10 cellular contexts compared by ENCODE assay signal in the genomic region with DNA sequence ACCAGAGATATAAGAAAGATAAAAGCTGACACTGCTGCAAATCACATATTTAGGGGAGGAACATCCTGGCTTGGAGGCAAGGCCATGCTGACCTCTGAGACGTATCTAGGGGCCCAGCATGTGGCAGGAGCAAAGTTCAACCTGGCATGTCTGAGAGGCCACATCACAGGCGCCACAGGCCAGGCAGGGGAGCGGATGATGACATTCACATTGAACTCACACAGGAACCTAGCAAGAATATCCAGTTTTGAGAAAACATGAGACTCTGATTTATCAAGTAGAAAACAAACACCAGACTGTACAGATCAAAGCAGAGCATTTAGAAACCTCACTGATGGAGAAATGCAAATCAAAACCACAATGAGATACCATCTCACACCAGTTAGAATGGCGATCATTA.
DNase-seq lines count a peak whose midpoint lies in the region; ATAC-seq and TF ChIP-seq lines count a peak whose summit lies in the region.
"Had no signal": no experiment of that assay in that cellular context is flagged by ENCODE, and none has a peak within 500 bp of the region (broad histone marks: within the 10 kb centered on the region; RNA-seq: fewer than 3 reads in every experiment).

No MANE protein-coding gene starts in this region.

- H3K9me3 ChIP-seq in liver (ENCODE audit: control insufficient read depth in 4 of 4, low read length in 3 of 4) = no peaks in the 10 kb centered on the region

- peak; percentile 70 for ATAC-seq in GM18867 (IDR thresholded peaks at IDR 0.05; ENCODE audit: unreplicated experiment)
- peak; percentile 83 for ATAC-seq in HG02642 (IDR thresholded peaks at IDR 0.05; ENCODE audit: poor library complexity, unreplicated experiment)
- ATAC-seq in stimulated activated naive CD8-positive, alpha-beta T cell treated with anti-CD3 and anti-CD28 coated beads, Interleukin-15, Interleukin-2, amounts not matched to agents 100 U/mL and 50 U/mL, for 24 hours = no peak

- 27% methylated on average over 4 of the region's 4 CpGs for WGBS in liver

- H3K9ac ChIP-seq in liver (ENCODE audit: low read depth in 1 of 2, low read length in 2 of 2) = no peak overlapping the region

- H3K27ac ChIP-seq in liver (ENCODE audit: low read depth in 1 of 2, low read length in 2 of 2) = peak overlapping the region; percentile 45 to 54

- TF ChIP-seq RAD21 in liver (IDR thresholded peaks at IDR 0.05) = peak in 1 of 2 donors; percentile 31

- no peak for TF ChIP-seq CTCF in liver (IDR thresholded peaks at IDR 0.05; ENCODE audit: low read depth, low read length, missing input control)
- TF ChIP-seq CTCF in GM13976 (IDR thresholded peaks at IDR 0.05; ENCODE audit: borderline replicate concordance, control extremely low read depth, extremely low read depth, insufficient read depth, missing control alignments) = no peak

- peak; percentile 7 for DNase-seq in HuH-7.5 (ENCODE audit: low spot score)
- DNase-seq in iPS-NIHi7 (ENCODE audit: extremely low spot score) = no peak
- no peak for DNase-seq in GM13976 (ENCODE audit: low spot score)
- DNase-seq in stimulated activated naive CD4-positive, alpha-beta T cell treated with Interleukin-2 at 50 U/mL for 16 hours (lab: John Stamatoyannopoulos, UW) = no peak
- DNase-seq in stimulated activated naive CD8-positive, alpha-beta T cell treated with anti-CD3 and anti-CD28 coated beads, Interleukin-15, Interleukin-2, amounts not matched to agents 100 U/mL and 50 U/mL, for 24 hours = no peak
- DNase-seq: effector CD4-positive, alpha-beta T cell; NCI-H82 had no signal

- in situ Hi-C loops in GM13976 (cut with MboI; ENCODE audit: low sequenced_read_pairs, unreplicated experiment) = no loop called here

- no peaks in the 10 kb centered on the region for H3K36me3 ChIP-seq in liver (ENCODE audit: control insufficient read depth in 4 of 4, insufficient read depth in 3 of 4, low read depth in 1 of 4, low read length in 3 of 4)

- H3K4me3 ChIP-seq in liver (ENCODE audit: low read depth in 1 of 3, low read length in 3 of 3) = no peak overlapping the region

- H3K4me1 ChIP-seq in liver (ENCODE audit: control insufficient read depth in 4 of 4, insufficient read depth in 4 of 4, low read length in 3 of 4) = peaks cover 10 to 35% (median 25%) of the 10 kb centered on the region in 4 donors

- no peaks in the 10 kb centered on the region for H3K27me3 ChIP-seq in liver (ENCODE audit: control insufficient read depth in 4 of 4, insufficient read depth in 4 of 4, low read length in 3 of 4)

TF ChIP-seq in liver, 16 proteins besides CTCF, POLR2A, EP300 and RAD21:
- TF ChIP-seq HNF4A (conservative IDR thresholded peaks at IDR 0.05) = peak; percentile 94 to 95
- TF ChIP-seq, protein P1, sequence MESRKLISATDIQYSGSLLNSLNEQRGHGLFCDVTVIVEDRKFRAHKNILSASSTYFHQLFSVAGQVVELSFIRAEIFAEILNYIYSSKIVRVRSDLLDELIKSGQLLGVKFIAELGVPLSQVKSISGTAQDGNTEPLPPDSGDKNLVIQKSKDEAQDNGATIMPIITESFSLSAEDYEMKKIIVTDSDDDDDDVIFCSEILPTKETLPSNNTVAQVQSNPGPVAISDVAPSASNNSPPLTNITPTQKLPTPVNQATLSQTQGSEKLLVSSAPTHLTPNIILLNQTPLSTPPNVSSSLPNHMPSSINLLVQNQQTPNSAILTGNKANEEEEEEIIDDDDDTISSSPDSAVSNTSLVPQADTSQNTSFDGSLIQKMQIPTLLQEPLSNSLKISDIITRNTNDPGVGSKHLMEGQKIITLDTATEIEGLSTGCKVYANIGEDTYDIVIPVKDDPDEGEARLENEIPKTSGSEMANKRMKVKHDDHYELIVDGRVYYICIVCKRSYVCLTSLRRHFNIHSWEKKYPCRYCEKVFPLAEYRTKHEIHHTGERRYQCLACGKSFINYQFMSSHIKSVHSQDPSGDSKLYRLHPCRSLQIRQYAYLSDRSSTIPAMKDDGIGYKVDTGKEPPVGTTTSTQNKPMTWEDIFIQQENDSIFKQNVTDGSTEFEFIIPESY (IDR thresholded peaks at IDR 0.05) = peak; percentile 65
- TF ChIP-seq NR2F2 (IDR thresholded peaks at IDR 0.05) = peak; percentile 55
- TF ChIP-seq SP1 (IDR thresholded peaks at IDR 0.05) = peak; percentile 88
- peak; percentile 40 to 87 for TF ChIP-seq JUND (IDR thresholded peaks at IDR 0.05)
- peak; percentile 56 for TF ChIP-seq YY1 (IDR thresholded peaks at IDR 0.05)
- TF ChIP-seq, protein P2, sequence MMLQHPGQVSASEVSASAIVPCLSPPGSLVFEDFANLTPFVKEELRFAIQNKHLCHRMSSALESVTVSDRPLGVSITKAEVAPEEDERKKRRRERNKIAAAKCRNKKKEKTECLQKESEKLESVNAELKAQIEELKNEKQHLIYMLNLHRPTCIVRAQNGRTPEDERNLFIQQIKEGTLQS (IDR thresholded peaks at IDR 0.05) = peak; percentile 82
- peak; percentile 37 for TF ChIP-seq FOXA2 (IDR thresholded peaks at IDR 0.05)
- TF ChIP-seq EGR1 (IDR thresholded peaks at IDR 0.05; ENCODE audit: low read depth in 2 of 2) = peak in 1 of 2 donors; percentile 55
- TF ChIP-seq, protein P3, sequence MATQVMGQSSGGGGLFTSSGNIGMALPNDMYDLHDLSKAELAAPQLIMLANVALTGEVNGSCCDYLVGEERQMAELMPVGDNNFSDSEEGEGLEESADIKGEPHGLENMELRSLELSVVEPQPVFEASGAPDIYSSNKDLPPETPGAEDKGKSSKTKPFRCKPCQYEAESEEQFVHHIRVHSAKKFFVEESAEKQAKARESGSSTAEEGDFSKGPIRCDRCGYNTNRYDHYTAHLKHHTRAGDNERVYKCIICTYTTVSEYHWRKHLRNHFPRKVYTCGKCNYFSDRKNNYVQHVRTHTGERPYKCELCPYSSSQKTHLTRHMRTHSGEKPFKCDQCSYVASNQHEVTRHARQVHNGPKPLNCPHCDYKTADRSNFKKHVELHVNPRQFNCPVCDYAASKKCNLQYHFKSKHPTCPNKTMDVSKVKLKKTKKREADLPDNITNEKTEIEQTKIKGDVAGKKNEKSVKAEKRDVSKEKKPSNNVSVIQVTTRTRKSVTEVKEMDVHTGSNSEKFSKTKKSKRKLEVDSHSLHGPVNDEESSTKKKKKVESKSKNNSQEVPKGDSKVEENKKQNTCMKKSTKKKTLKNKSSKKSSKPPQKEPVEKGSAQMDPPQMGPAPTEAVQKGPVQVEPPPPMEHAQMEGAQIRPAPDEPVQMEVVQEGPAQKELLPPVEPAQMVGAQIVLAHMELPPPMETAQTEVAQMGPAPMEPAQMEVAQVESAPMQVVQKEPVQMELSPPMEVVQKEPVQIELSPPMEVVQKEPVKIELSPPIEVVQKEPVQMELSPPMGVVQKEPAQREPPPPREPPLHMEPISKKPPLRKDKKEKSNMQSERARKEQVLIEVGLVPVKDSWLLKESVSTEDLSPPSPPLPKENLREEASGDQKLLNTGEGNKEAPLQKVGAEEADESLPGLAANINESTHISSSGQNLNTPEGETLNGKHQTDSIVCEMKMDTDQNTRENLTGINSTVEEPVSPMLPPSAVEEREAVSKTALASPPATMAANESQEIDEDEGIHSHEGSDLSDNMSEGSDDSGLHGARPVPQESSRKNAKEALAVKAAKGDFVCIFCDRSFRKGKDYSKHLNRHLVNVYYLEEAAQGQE (IDR thresholded peaks at IDR 0.05) = peak; percentile 22
- peak; percentile 79 to 87 for TF ChIP-seq RXRA (IDR thresholded peaks at IDR 0.05)
- TF ChIP-seq, protein P4, sequence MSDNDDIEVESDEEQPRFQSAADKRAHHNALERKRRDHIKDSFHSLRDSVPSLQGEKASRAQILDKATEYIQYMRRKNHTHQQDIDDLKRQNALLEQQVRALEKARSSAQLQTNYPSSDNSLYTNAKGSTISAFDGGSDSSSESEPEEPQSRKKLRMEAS (IDR thresholded peaks at IDR 0.05) = peak; percentile 86
- peak; percentile 88 for TF ChIP-seq HNF4G (IDR thresholded peaks at IDR 0.05)
- no peak for TF ChIP-seq FOXA1 (IDR thresholded peaks at IDR 0.05)
- no peak for TF ChIP-seq TAF1 (conservative IDR thresholded peaks at IDR 0.05)
- no peak for TF ChIP-seq GABPA (IDR thresholded peaks at IDR 0.05 in 1 of 2, conservative IDR thresholded peaks at IDR 0.05 in 1 of 2)
